9 cellular contexts compared by ENCODE assay signal in the genomic region with DNA sequence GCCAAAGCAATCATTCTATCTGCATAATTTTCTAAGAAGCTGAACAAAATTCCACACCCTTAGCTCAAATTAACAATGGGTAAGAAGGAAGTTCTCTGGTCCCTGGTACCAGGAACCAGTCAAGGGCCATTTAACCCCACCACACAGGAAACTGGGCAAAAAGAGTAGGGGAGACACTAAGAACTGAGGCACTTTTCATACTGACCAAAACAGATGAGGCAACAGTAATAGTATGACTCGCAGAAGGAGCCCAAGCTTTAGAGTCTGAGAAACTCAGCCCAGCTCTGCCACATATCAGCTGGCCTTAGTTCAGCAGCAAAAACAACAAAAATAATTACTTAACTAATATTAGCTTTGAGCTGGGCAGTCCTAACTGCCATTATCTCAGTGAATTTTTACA.
A peak's percentile ranks its signal among the peaks of the same experiment; 100 is the strongest.
DNase-seq lines count a peak whose midpoint lies in the region; ATAC-seq and TF ChIP-seq lines count a peak whose summit lies in the region.
"Had no signal": no experiment of that assay in that cellular context is flagged by ENCODE, and none has a peak within 500 bp of the region (broad histone marks: within the 10 kb centered on the region; RNA-seq: fewer than 3 reads in every experiment).

No MANE protein-coding gene starts in this region.

- no peaks in the 10 kb centered on the region for H3K9me3 Mint-ChIP-seq in activated naive CD4-positive, alpha-beta T cell treated with anti-CD3 and anti-CD28 coated beads, Interleukin-2, amount 50 U/mL, for 72 hours

- H3K27ac Mint-ChIP-seq in activated naive CD4-positive, alpha-beta T cell treated with anti-CD3 and anti-CD28 coated beads, Interleukin-2, amount 50 U/mL, for 72 hours = peak overlapping the region; percentile 69 to 79

- intact Hi-C loops in left lung (cut with DNase I) (no loop called here), sciatic nerve (cut with DNase I) (no loop called here)

- peak overlapping the region; percentile 37 to 89 for H3K27ac ChIP-seq in left lung

- TF ChIP-seq CTCF in left lung (IDR thresholded peaks at IDR 0.05) = no peak

- peaks cover 32 to 88% of the 10 kb centered on the region in 2 donors for H3K4me1 ChIP-seq in left lung

- peak; percentile 82 for DNase-seq in AG20443 (ENCODE audit: low spot score)
- DNase-seq in HT1080 (ENCODE audit: low read depth) = peak; percentile 65
- DNase-seq in activated naive CD4-positive, alpha-beta T cell treated with anti-CD3 and anti-CD28 coated beads, Interleukin-2, amount 50 U/mL, for 72 hours (ENCODE audit: low spot score in 2 of 2) = no peak
- no peak for DNase-seq in left lung
- no peak for DNase-seq in GM19240 (ENCODE audit: insufficient read length, low spot score)
- DNase-seq in SK-N-DZ (ENCODE audit: low spot score) = no peak
- DNase-seq in sciatic nerve (ENCODE audit: low spot score) = no peak
- no peak for DNase-seq in hypothalamus (lab: John Stamatoyannopoulos, UW)

- no peak overlapping the region for H3K4me3 ChIP-seq in left lung

- peaks cover 17 to 57% of the 10 kb centered on the region in 2 donors for H3K36me3 Mint-ChIP-seq in activated naive CD4-positive, alpha-beta T cell treated with anti-CD3 and anti-CD28 coated beads, Interleukin-2, amount 50 U/mL, for 72 hours

- no peaks in the 10 kb centered on the region for H3K27me3 ChIP-seq in left lung

- ATAC-seq in activated naive CD4-positive, alpha-beta T cell treated with anti-CD3 and anti-CD28 coated beads, Interleukin-2, amount 50 U/mL, for 72 hours = peak; percentile 59 to 77
- ATAC-seq in left lung = peak; percentile 13
- no peak for ATAC-seq in sciatic nerve
- ATAC-seq: Panc1 had no signal

- H3K36me3 ChIP-seq in left lung = peaks cover 0 to 5% of the 10 kb centered on the region in 2 donors

- no peaks in the 10 kb centered on the region for H3K9me3 ChIP-seq in left lung

Comparison
In these comparisons a context has a peak if more than half of its experiments do, and no peak if none do; other contexts are left out.
1. DNase-seq: peak in AG20443 (single experiment) and HT1080 (single experiment); none in activated naive CD4-positive, alpha-beta T cell treated with anti-CD3 and anti-CD28 coated beads, Interleukin-2, amount 50 U/mL, for 72 hours (0 of 2), left lung (0 of 2), GM19240 (single experiment), SK-N-DZ (single experiment), sciatic nerve (single experiment) and hypothalamus (0 of 51).